ENCODE assay signal across 8 cellular contexts in the genomic region with DNA sequence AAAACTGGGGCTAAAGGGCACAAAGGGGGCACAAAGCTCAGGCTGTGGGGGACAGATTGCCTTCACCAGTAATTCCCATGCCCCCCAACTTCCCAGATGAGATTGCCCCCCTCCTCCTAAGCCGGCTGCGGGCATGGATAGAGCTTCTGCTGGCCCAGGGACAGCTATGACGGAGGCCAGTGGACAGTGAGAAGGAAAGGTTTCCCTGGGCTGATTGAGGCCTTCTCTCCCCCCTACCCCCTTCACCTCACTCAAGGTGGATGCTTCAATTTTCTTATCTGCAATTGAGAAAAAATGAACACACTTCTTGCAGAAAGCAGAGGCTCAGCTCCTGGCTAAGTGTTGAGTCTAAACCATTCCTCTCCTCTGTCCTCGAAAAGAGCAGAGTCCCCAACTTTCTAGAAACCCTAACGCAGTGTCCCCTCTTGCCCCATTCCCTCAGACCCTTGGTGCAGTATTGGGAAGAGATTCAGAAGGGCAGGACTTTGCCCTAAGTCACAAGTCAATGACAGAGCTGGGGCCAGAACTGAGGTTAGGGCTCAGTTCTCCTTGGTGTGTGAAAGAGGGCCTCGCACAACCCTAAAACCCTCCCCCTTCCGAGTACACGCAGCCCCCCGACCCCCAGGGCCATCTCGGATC. TPM values are rescaled to one million over a fixed set of nuclear protein-coding genes. Genes with fewer than 3 reads are reported as not detected.
A peak's percentile ranks its signal among the peaks of the same experiment; 100 is the strongest.
DNase-seq lines count a peak whose midpoint lies in the region; ATAC-seq, FAIRE-seq and TF ChIP-seq lines count a peak whose summit lies in the region.

No MANE protein-coding gene starts in this region.

- no peaks in the 10 kb centered on the region for H3K9me3 Mint-ChIP-seq in natural killer cell treated with Interleukin-12 subunit alpha and Interleukin-12 subunit beta and Interleukin-15 and Interleukin-18, amount 100 ng/mL, for 72 hours

- peaks cover 64% of the 10 kb centered on the region for H3F3A ChIP-seq in PC-9 (ENCODE audit: insufficient read depth, low read depth)

- POLR2A ChIA-PET in PC-9 (lab: Charles Lee; ENCODE audit: unreplicated experiment): interaction anchor here (0.6 to 2.4 kb wide), 10 partner anchors 8 to 176 kb away, joined by 3 to 13 read pairs (median 5); a partner anchor contains a TSS
- POLR2A ChIA-PET in endothelial cell of umbilical vein (lab: Charles Lee): interaction anchor here (0.8 to 3.5 kb wide), 8 partner anchors 8 to 26 kb away, joined by 3 to 52 read pairs (median 6); a partner anchor contains a TSS

- H3K4me2 ChIP-seq in BLaER1: peak overlapping the region; percentile 99
- H3K4me2 ChIP-seq in PC-9: peak overlapping the region; percentile 93
- peak overlapping the region; percentile 89 for H3K4me2 ChIP-seq in endothelial cell of umbilical vein (ENCODE audit: insufficient read depth, low read length)

- H2AFZ ChIP-seq in PC-9 (no peak overlapping the region), endothelial cell of umbilical vein (ENCODE audit: low read depth, low read length) (peak overlapping the region; percentile 51)

- no peaks in the 10 kb centered on the region for H3K9me1 ChIP-seq in endothelial cell of umbilical vein (replicated peaks; ENCODE audit: control insufficient read depth, extremely low read depth, insufficient read depth, low read length)

- H3K36me3 ChIP-seq in BLaER1: no peaks in the 10 kb centered on the region
- H3K36me3 ChIP-seq in PC-9 (ENCODE audit: low read depth): no peaks in the 10 kb centered on the region
- no peaks in the 10 kb centered on the region for H3K36me3 ChIP-seq in endothelial cell of umbilical vein (ENCODE audit: control insufficient read depth in 2 of 2, extremely low read depth in 1 of 2, insufficient read depth in 2 of 2, low read length in 2 of 2)

- peak overlapping the region; percentile 56 to 60 for H3K27ac Mint-ChIP-seq in natural killer cell treated with Interleukin-12 subunit alpha and Interleukin-12 subunit beta and Interleukin-15 and Interleukin-18, amount 100 ng/mL, for 72 hours

- BruUV-seq in PC-9 (replicated peaks; lab: Mats Ljungman, UMichigan) (TSS peak; percentile 32), endothelial cell of umbilical vein (replicated peaks; lab: Mats Ljungman, UMichigan) (no TSS peak)

- intact Hi-C loops in PC-9 (cut with micrococcal nuclease; ENCODE audit: unreplicated experiment) (no loop called here), endothelial cell of umbilical vein (cut with micrococcal nuclease) (loop anchor here (10.0 kb wide), 1 partner anchor 567 kb away; a partner anchor contains a TSS)

- TF ChIP-seq POLR2A in endothelial cell of umbilical vein (IDR thresholded peaks at IDR 0.05; ENCODE audit: low read depth, low read length): no peak

- H3K4me1 ChIP-seq in BLaER1: peaks cover 47% of the 10 kb centered on the region
- peaks cover 51% of the 10 kb centered on the region for H3K4me1 ChIP-seq in PC-9 (replicated peaks; ENCODE audit: insufficient read depth)
- H3K4me1 ChIP-seq in endothelial cell of umbilical vein (ENCODE audit: control insufficient read depth, extremely low read depth, insufficient read depth, low read length): peaks cover 57% of the 10 kb centered on the region

- peak overlapping the region; percentile 67 for H3K4me3 ChIP-seq in BLaER1
- H3K4me3 ChIP-seq in PC-9: peak overlapping the region; percentile 76
- peak overlapping the region; percentile 50 to 85 (median 69) for H3K4me3 ChIP-seq in endothelial cell of umbilical vein (replicated peaks in 1 of 3; ENCODE audit: insufficient read depth in 1 of 3, low read depth in 1 of 3, low read length in 3 of 3)

- no peaks in the 10 kb centered on the region for H3K36me3 Mint-ChIP-seq in natural killer cell treated with Interleukin-12 subunit alpha and Interleukin-12 subunit beta and Interleukin-15 and Interleukin-18, amount 100 ng/mL, for 72 hours

- H3K27ac ChIP-seq in BLaER1: peak overlapping the region; percentile 35; the same call in 1 of the 2 replicates
- H3K27ac ChIP-seq in PC-9: peak overlapping the region; percentile 92
- peak overlapping the region; percentile 62 for H3K27ac ChIP-seq in endothelial cell of umbilical vein (ENCODE audit: insufficient read depth, low read depth, low read length)

- no peaks in the 10 kb centered on the region for H3K27me3 Mint-ChIP-seq in natural killer cell treated with Interleukin-12 subunit alpha and Interleukin-12 subunit beta and Interleukin-15 and Interleukin-18, amount 100 ng/mL, for 72 hours

- DNase-seq in PC-9 (no peak), endothelial cell of umbilical vein (ENCODE audit: low read depth, low spot score) (no peak), NCI-H345 treated with DMSO at 0.1 percent for 48 hours (lab: John Stamatoyannopoulos, UW; ENCODE audit: unreplicated experiment) (no peak)
- DNase-seq in natural killer cell treated with Interleukin-12 subunit alpha and Interleukin-12 subunit beta and Interleukin-15 and Interleukin-18, amount 100 ng/mL, for 72 hours (ENCODE audit: low spot score): no peak

- ATAC-seq in natural killer cell treated with Interleukin-12 subunit alpha and Interleukin-12 subunit beta and Interleukin-15 and Interleukin-18, amount 100 ng/mL, for 72 hours: peak in 1 of 2 donors; percentile 4
- ATAC-seq in GM19395 (IDR thresholded peaks at IDR 0.05; ENCODE audit: unreplicated experiment) (no peak), GM21717 (IDR thresholded peaks at IDR 0.05; ENCODE audit: unreplicated experiment) (no peak), GM21576 (IDR thresholded peaks at IDR 0.05; ENCODE audit: unreplicated experiment) (no peak)

- H3K27me3 ChIP-seq in BLaER1: peaks cover 23% of the 10 kb centered on the region
- no peaks in the 10 kb centered on the region for H3K27me3 ChIP-seq in PC-9 (ENCODE audit: insufficient read depth, low read depth)
- H3K27me3 ChIP-seq in endothelial cell of umbilical vein (ENCODE audit: control insufficient read depth in 2 of 2, insufficient read depth in 2 of 2, low read length in 2 of 2): no peaks in the 10 kb centered on the region

- no peaks in the 10 kb centered on the region for H3K9me3 ChIP-seq in BLaER1
- H3K9me3 ChIP-seq in PC-9 (ENCODE audit: insufficient read depth, low read depth): no peaks in the 10 kb centered on the region
- no peaks in the 10 kb centered on the region for H3K9me3 ChIP-seq in endothelial cell of umbilical vein (replicated peaks; ENCODE audit: control insufficient read depth, insufficient read depth, low read length)

- TF ChIP-seq CTCF in PC-9 (conservative IDR thresholded peaks at IDR 0.05) (no peak), endothelial cell of umbilical vein (IDR thresholded peaks at IDR 0.05; ENCODE audit: extremely low read depth in 1 of 2, insufficient read depth in 1 of 2, low read depth in 1 of 2, low read length in 2 of 2) (no peak)

- H3K79me2 ChIP-seq in PC-9 (ENCODE audit: low read depth): peaks cover 51% of the 10 kb centered on the region
- peaks cover 49% of the 10 kb centered on the region for H3K79me2 ChIP-seq in endothelial cell of umbilical vein (ENCODE audit: control insufficient read depth, insufficient read depth, low read length)

- dilution Hi-C loops in endothelial cell of umbilical vein (cut with MboI; ENCODE audit: extremely low pct_ligation_motif_present, low sequenced_read_pairs): no loop called here

- FAIRE-seq in endothelial cell of umbilical vein (lab: Jason Lieb, UNC): peak; percentile 33

- no peaks in the 10 kb centered on the region for H3K9me2 ChIP-seq in PC-9 (ENCODE audit: insufficient read depth)

- H4K20me1 ChIP-seq in BLaER1 (no peaks in the 10 kb centered on the region), PC-9 (ENCODE audit: insufficient read depth) (peaks cover 6% of the 10 kb centered on the region; the same call in 1 of the 2 replicates), endothelial cell of umbilical vein (replicated peaks; ENCODE audit: control insufficient read depth, extremely low read depth, insufficient read depth, low read length) (no peaks in the 10 kb centered on the region)

- H3K4me3 Mint-ChIP-seq in natural killer cell treated with Interleukin-12 subunit alpha and Interleukin-12 subunit beta and Interleukin-15 and Interleukin-18, amount 100 ng/mL, for 72 hours: peak overlapping the region; percentile 88

- CTCF ChIA-PET in PC-9 (lab: Charles Lee) (interaction anchor here (1.2 to 1.4 kb wide), 2 partner anchors 25 to 26 kb away, joined by 3 read pairs; no protein-coding TSS in a partner anchor), endothelial cell of umbilical vein (lab: Charles Lee) (interaction anchor here (0.6 to 4.7 kb wide), 10 partner anchors 10 to 424 kb away, joined by 3 to 28 read pairs (median 7); a partner anchor contains a TSS)

- H3K9ac ChIP-seq in BLaER1 (peak overlapping the region; percentile 69), endothelial cell of umbilical vein (replicated peaks; ENCODE audit: extremely low read depth, insufficient read depth, low read length) (peak overlapping the region; percentile 69)

- H3K4me1 Mint-ChIP-seq in natural killer cell treated with Interleukin-12 subunit alpha and Interleukin-12 subunit beta and Interleukin-15 and Interleukin-18, amount 100 ng/mL, for 72 hours (ENCODE audit: low read depth in 2 of 2): peaks cover 23 to 29% of the 10 kb centered on the region in 2 donors

RNA-seq across cellular contexts. Expression of a gene that starts 0.8 kb away (rescaled TPM):
- total RNA-seq in PC-9 (2021) (114 and 117 TPM in 2 replicates), endothelial cell of umbilical vein (28.7 and 32.0 TPM in 2 replicates)
- 23.1 and 26.3 TPM in 2 replicates for polyA plus RNA-seq in endothelial cell of umbilical vein
- 21.9 and 24.6 TPM in 2 replicates for polyA plus RNA-seq in endothelial cell of umbilical vein (2011; cell fraction: cytosol; rRNA removed)
- 12.5 and 13.1 TPM in 2 replicates for polyA plus RNA-seq in endothelial cell of umbilical vein (2011; cell fraction: nucleus; rRNA removed)
- polyA plus RNA-seq in endothelial cell of umbilical vein (2012): 39.6 and 39.9 TPM in 2 replicates
- 35.6 and 41.7 TPM in 2 replicates for polyA minus RNA-seq in endothelial cell of umbilical vein
- 39.9 TPM for polyA minus RNA-seq in endothelial cell of umbilical vein (2011; cell fraction: cytosol; rRNA and poly(A)+ RNA removed)
- polyA minus RNA-seq in endothelial cell of umbilical vein (2011; cell fraction: nucleus; rRNA and poly(A)+ RNA removed): 5.9 and 7.6 TPM in 2 replicates
- 10 to 100 TPM; 23.3 to 43.5 TPM for total RNA-seq in natural killer cell treated with Interleukin-12 subunit alpha and Interleukin-12 subunit beta and Interleukin-15 and Interleukin-18, amount 100 ng/mL, for 72 hours

RNA-seq across cellular contexts. Expression of a gene that starts 15.5 kb away (rescaled TPM):
- total RNA-seq in PC-9 (2021) (35.1 and 38.8 TPM in 2 replicates), endothelial cell of umbilical vein (22.3 and 27.4 TPM in 2 replicates)
- 79.6 and 91.8 TPM in 2 replicates for polyA plus RNA-seq in endothelial cell of umbilical vein
- polyA plus RNA-seq in endothelial cell of umbilical vein (2011; cell fraction: cytosol; rRNA removed): 45.7 and 47.1 TPM in 2 replicates
- polyA plus RNA-seq in endothelial cell of umbilical vein (2011; cell fraction: nucleus; rRNA removed): 27.8 and 30.1 TPM in 2 replicates
- 21.2 and 22.0 TPM in 2 replicates for polyA plus RNA-seq in endothelial cell of umbilical vein (2012)
- 65.4 and 73.2 TPM in 2 replicates for polyA minus RNA-seq in endothelial cell of umbilical vein
- 34.8 TPM for polyA minus RNA-seq in endothelial cell of umbilical vein (2011; cell fraction: cytosol; rRNA and poly(A)+ RNA removed)
- polyA minus RNA-seq in endothelial cell of umbilical vein (2011; cell fraction: nucleus; rRNA and poly(A)+ RNA removed): 34.8 and 36.4 TPM in 2 replicates
- total RNA-seq in natural killer cell treated with Interleukin-12 subunit alpha and Interleukin-12 subunit beta and Interleukin-15 and Interleukin-18, amount 100 ng/mL, for 72 hours: 10 to 100 TPM; 23.3 to 31.4 TPM

RNA-seq across cellular contexts. Expression of a gene that starts 30.7 kb away (rescaled TPM):
- total RNA-seq in PC-9 (2021) (0.23 TPM in 1 of 2 replicates, not detected in the other), endothelial cell of umbilical vein (not detected in 2 replicates)
- polyA plus RNA-seq in endothelial cell of umbilical vein: not detected in 2 replicates
- polyA plus RNA-seq in endothelial cell of umbilical vein (2011; cell fraction: cytosol; rRNA removed): not detected in 2 replicates
- not detected in 2 replicates for polyA plus RNA-seq in endothelial cell of umbilical vein (2011; cell fraction: nucleus; rRNA removed)
- polyA plus RNA-seq in endothelial cell of umbilical vein (2012): 0.12 and 0.22 TPM in 2 replicates
- polyA minus RNA-seq in endothelial cell of umbilical vein: not detected in 2 replicates
- polyA minus RNA-seq in endothelial cell of umbilical vein (2011; cell fraction: cytosol; rRNA and poly(A)+ RNA removed): not detected
- polyA minus RNA-seq in endothelial cell of umbilical vein (2011; cell fraction: nucleus; rRNA and poly(A)+ RNA removed): not detected in 2 replicates
- not detected for total RNA-seq in natural killer cell treated with Interleukin-12 subunit alpha and Interleukin-12 subunit beta and Interleukin-15 and Interleukin-18, amount 100 ng/mL, for 72 hours

RNA-seq across cellular contexts. Expression of a gene that starts 39.3 kb away (rescaled TPM):
- 0.33 and 0.60 TPM in 2 replicates for total RNA-seq in PC-9 (2021)
- total RNA-seq in endothelial cell of umbilical vein: 0.14 TPM in 1 of 2 replicates, not detected in the other
- 0.10 and 0.11 TPM in 2 replicates for polyA plus RNA-seq in endothelial cell of umbilical vein
- polyA plus RNA-seq in endothelial cell of umbilical vein (2011; cell fraction: cytosol; rRNA removed): 0.03 TPM in 1 of 2 replicates, not detected in the other
- not detected in 2 replicates for polyA plus RNA-seq in endothelial cell of umbilical vein (2011; cell fraction: nucleus; rRNA removed)
- polyA plus RNA-seq in endothelial cell of umbilical vein (2012): not detected in 2 replicates
- 0.11 and 0.17 TPM in 2 replicates for polyA minus RNA-seq in endothelial cell of umbilical vein
- not detected for polyA minus RNA-seq in endothelial cell of umbilical vein (2011; cell fraction: cytosol; rRNA and poly(A)+ RNA removed)
- not detected in 2 replicates for polyA minus RNA-seq in endothelial cell of umbilical vein (2011; cell fraction: nucleus; rRNA and poly(A)+ RNA removed)
- 1 to 10 TPM in 1 of 2 donors, under 1 TPM in 1; 0.31 to 1.4 TPM for total RNA-seq in natural killer cell treated with Interleukin-12 subunit alpha and Interleukin-12 subunit beta and Interleukin-15 and Interleukin-18, amount 100 ng/mL, for 72 hours

RNA-seq across cellular contexts. Expression of a gene that starts 40.8 kb away (rescaled TPM):
- total RNA-seq in PC-9 (2021) (not detected in 2 replicates), endothelial cell of umbilical vein (not detected in 2 replicates)
- polyA plus RNA-seq in endothelial cell of umbilical vein: not detected in 2 replicates
- polyA plus RNA-seq in endothelial cell of umbilical vein (2011; cell fraction: cytosol; rRNA removed): not detected in 2 replicates
- polyA plus RNA-seq in endothelial cell of umbilical vein (2011; cell fraction: nucleus; rRNA removed): not detected in 2 replicates
- not detected in 2 replicates for polyA plus RNA-seq in endothelial cell of umbilical vein (2012)
- not detected in 2 replicates for polyA minus RNA-seq in endothelial cell of umbilical vein
- polyA minus RNA-seq in endothelial cell of umbilical vein (2011; cell fraction: cytosol; rRNA and poly(A)+ RNA removed): not detected
- not detected in 2 replicates for polyA minus RNA-seq in endothelial cell of umbilical vein (2011; cell fraction: nucleus; rRNA and poly(A)+ RNA removed)
- not detected for total RNA-seq in natural killer cell treated with Interleukin-12 subunit alpha and Interleukin-12 subunit beta and Interleukin-15 and Interleukin-18, amount 100 ng/mL, for 72 hours

Comparison
In these comparisons a context has a peak if more than half of its experiments do, and no peak if none do; other contexts are left out.
1. H3K27ac ChIP-seq: peak in every context shown above with its lines; median percentile 92 in PC-9; 62 in endothelial cell of umbilical vein; 35 in BLaER1.